ENCODE assay signal across 1 cellular context in the genomic region with DNA sequence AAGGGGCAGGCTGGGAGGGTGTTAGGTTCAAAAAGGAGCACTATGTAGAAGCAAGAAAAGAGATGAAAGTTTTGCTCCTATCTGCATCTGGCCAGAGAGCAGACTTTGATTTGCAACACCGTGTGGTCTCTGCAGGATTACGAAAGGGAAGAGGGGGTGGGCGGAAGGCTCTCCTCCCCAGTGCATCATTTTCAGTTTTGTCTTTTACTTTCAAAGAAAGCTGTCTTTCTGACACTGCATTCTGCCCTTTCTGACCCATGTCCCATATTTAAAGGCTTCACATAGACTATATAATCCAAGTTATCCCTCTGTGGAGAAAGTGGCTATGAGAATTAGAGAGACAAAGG.
TF ChIP-seq lines count a peak whose summit lies in the region.

No MANE protein-coding gene starts in this region.

TF ChIP-seq in H1, 55 proteins besides CTCF, POLR2A, EP300 and RAD21 (continued from another document):
- TF ChIP-seq CHD7 (IDR thresholded peaks at IDR 0.05; ENCODE audit: insufficient replicate concordance, low read length) (no peak), FOSL1 (IDR thresholded peaks at IDR 0.05; ENCODE audit: insufficient read depth, low read depth, low read length) (no peak), TAF7 (optimal IDR thresholded peaks at IDR 0.05; ENCODE audit: borderline replicate concordance, low read depth, low read length) (no peak), MAX (IDR thresholded peaks at IDR 0.05) (no peak), ZNF274 (IDR thresholded peaks at IDR 0.05; ENCODE audit: borderline replicate concordance, extremely low read depth, low read length) (no peak)
